ENCODE assay signal across 22 cellular contexts in genomic region chr6:144857086-144857485, GRCh38.
"Had no signal": no experiment of that assay in that cellular context is flagged by ENCODE, and none has a peak within 500 bp of the region (broad histone marks: within the 10 kb centered on the region; RNA-seq: fewer than 3 reads in every experiment).

No MANE protein-coding gene starts in this region.

- H3K27ac Mint-ChIP-seq: IgD-negative memory B cell had no signal

- DNase-seq: MM.1S, NCI-H1092 treated with DMSO at 0.1 percent for 48 hours, NCI-H1436, NCI-H187, NCI-H2029, NCI-H2081 treated with DMSO at 0.1 percent for 48 hours, NCI-H2171, NCI-H226, NCI-H446, NCI-H510A, NCI-H524 treated with DMSO at 0.1 percent for 48 hours, NCI-H69, NCI-H774, PC-3, SHP77, SK-N-SH, SW 1271 had no signal

- ATAC-seq: Panc1, PC-3 had no signal

- H3K9me3 ChIP-seq: SK-N-SH had no signal

- H3K4me3 ChIP-seq: K562 had no signal

- H3K27ac ChIP-seq: KMS-11, RWPE1 had no signal

- H3K4me3 Mint-ChIP-seq: IgD-negative memory B cell had no signal
